In the genomic region with DNA sequence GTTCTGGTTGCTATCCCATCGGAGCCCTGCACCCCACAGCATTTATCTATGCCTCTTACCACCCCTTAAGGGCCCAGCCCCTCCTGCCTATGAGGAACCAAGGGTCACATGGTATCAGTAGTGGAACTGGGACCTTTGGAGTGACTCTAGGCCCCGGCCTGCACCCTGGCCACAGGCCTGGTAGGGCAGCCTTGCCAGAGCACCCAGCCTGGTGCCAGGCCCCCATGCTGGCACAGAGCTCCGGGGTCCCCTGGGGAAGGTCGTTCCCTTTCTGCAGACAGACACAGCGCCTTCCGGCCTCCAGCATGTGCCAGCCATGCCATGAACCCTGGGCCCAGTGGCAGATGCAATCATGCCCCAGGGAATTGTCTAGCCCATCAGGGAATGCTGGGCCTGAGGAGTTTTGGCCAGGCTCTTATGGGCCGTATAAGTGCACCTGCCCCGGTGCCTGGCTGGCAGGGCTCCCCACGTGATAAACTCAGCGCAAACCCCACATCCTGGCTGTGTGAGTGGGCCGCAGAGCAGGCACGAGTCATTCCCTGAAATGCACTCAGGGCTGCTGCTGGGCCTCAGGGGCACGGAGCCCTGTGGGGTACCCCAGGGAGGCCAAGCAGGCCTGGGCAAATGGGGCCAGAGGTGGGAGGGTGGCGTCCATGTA, we compare ENCODE assay signal across 2 cellular contexts.
TF ChIP-seq lines count a peak whose summit lies in the region.

No MANE protein-coding gene starts in this region.

TF ChIP-seq in liver, 16 proteins besides CTCF, POLR2A, EP300 and RAD21:
- TF ChIP-seq YY1 (IDR thresholded peaks at IDR 0.05) (no peak), FOXA1 (IDR thresholded peaks at IDR 0.05) (no peak), HNF4A (conservative IDR thresholded peaks at IDR 0.05) (peak; percentile 70 to 75), RXRA (IDR thresholded peaks at IDR 0.05) (peak in 1 of 2 donors; percentile 18)
- TF ChIP-seq, protein P1, sequence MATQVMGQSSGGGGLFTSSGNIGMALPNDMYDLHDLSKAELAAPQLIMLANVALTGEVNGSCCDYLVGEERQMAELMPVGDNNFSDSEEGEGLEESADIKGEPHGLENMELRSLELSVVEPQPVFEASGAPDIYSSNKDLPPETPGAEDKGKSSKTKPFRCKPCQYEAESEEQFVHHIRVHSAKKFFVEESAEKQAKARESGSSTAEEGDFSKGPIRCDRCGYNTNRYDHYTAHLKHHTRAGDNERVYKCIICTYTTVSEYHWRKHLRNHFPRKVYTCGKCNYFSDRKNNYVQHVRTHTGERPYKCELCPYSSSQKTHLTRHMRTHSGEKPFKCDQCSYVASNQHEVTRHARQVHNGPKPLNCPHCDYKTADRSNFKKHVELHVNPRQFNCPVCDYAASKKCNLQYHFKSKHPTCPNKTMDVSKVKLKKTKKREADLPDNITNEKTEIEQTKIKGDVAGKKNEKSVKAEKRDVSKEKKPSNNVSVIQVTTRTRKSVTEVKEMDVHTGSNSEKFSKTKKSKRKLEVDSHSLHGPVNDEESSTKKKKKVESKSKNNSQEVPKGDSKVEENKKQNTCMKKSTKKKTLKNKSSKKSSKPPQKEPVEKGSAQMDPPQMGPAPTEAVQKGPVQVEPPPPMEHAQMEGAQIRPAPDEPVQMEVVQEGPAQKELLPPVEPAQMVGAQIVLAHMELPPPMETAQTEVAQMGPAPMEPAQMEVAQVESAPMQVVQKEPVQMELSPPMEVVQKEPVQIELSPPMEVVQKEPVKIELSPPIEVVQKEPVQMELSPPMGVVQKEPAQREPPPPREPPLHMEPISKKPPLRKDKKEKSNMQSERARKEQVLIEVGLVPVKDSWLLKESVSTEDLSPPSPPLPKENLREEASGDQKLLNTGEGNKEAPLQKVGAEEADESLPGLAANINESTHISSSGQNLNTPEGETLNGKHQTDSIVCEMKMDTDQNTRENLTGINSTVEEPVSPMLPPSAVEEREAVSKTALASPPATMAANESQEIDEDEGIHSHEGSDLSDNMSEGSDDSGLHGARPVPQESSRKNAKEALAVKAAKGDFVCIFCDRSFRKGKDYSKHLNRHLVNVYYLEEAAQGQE (IDR thresholded peaks at IDR 0.05): no peak

TF ChIP-seq in HepG2, 621 proteins besides CTCF, POLR2A, EP300 and RAD21:
- TF ChIP-seq ZNF773 (CRISPR knock-in tag; IDR thresholded peaks at IDR 0.05; ENCODE audit: borderline replicate concordance) (no peak), ZFP90 (CRISPR knock-in tag; IDR thresholded peaks at IDR 0.05; ENCODE audit: borderline replicate concordance) (no peak), ZNF530 (CRISPR knock-in tag; IDR thresholded peaks at IDR 0.05; ENCODE audit: low read depth) (no peak), ZFP1 (CRISPR knock-in tag; IDR thresholded peaks at IDR 0.05) (no peak), ZNF329 (CRISPR knock-in tag; IDR thresholded peaks at IDR 0.05; ENCODE audit: low read depth) (no peak), ZBTB3 (CRISPR knock-in tag; IDR thresholded peaks at IDR 0.05; ENCODE audit: borderline replicate concordance, low read depth) (no peak), RAD51 (IDR thresholded peaks at IDR 0.05; ENCODE audit: borderline replicate concordance) (no peak), KDM4B (CRISPR knock-in tag; IDR thresholded peaks at IDR 0.05) (no peak)
- TF ChIP-seq, protein P2, sequence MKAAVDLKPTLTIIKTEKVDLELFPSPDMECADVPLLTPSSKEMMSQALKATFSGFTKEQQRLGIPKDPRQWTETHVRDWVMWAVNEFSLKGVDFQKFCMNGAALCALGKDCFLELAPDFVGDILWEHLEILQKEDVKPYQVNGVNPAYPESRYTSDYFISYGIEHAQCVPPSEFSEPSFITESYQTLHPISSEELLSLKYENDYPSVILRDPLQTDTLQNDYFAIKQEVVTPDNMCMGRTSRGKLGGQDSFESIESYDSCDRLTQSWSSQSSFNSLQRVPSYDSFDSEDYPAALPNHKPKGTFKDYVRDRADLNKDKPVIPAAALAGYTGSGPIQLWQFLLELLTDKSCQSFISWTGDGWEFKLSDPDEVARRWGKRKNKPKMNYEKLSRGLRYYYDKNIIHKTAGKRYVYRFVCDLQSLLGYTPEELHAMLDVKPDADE (CRISPR knock-in tag; IDR thresholded peaks at IDR 0.05): no peak
